ENCODE assay signal across 8 cellular contexts in the genomic region with DNA sequence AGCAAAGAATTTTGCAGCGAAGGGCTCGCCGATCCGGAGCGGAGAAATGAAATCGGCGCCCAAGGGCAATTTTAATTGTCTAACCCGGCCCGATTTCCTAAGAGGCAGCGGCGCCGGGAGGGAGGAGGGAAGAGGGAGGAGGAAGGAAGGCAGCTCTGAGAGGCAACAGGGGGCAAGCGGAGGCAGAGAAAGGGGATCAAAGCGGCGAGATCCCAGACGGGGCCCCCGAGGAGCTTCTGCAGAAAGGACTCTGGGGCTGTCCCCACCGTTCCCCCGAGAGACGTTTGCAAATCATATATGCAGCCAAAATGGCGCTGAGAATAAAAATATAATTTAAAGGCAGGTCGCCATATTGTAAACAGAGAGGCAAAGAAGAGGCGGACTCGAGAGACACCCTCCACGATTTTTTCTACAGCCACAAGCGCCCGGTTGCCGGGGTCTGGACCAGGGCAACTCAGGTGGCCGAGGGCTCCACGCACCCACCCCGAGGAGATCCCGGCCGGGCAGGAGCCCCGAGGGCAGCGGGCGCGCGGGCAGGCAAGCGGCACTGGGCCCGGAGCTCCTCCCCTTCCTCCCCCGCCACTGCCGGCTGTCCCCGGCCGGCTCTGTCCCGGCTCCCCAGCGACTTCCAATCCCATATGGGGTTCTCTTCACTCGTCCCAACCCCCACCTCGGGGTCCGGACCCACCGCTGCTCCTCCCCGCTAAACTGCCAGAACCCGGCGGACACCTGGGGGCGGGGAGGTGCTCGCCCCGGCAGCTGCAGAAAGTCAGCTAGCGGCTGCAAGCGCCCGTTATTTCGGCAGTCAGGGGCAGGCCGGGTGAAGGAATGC. TPM values are rescaled to one million over a fixed set of nuclear protein-coding genes. Genes with fewer than 3 reads are reported as not detected.
A peak's percentile ranks its signal among the peaks of the same experiment; 100 is the strongest.
DNase-seq lines count a peak whose midpoint lies in the region; ATAC-seq and TF ChIP-seq lines count a peak whose summit lies in the region.

No MANE protein-coding gene starts in this region.

- no peaks in the 10 kb centered on the region for H3K27me3 ChIP-seq in BLaER1
- no peaks in the 10 kb centered on the region for H3K27me3 ChIP-seq in SK-N-SH (ENCODE audit: insufficient read depth)
- no peaks in the 10 kb centered on the region for H3K27me3 ChIP-seq in heart right ventricle

- peak overlapping the region; percentile 94 for H3K4me3 Mint-ChIP-seq in activated naive CD8-positive, alpha-beta T cell treated with anti-CD3 and anti-CD28 coated beads for 36 hours

- TF ChIP-seq EP300 in SK-N-SH (IDR thresholded peaks at IDR 0.05; ENCODE audit: borderline replicate concordance in 1 of 2, low read depth in 1 of 2, low read length in 1 of 2): no peak

- peaks cover 41% of the 10 kb centered on the region for H3K4me1 Mint-ChIP-seq in activated naive CD8-positive, alpha-beta T cell treated with anti-CD3 and anti-CD28 coated beads for 36 hours

- H3K36me3 ChIP-seq in BLaER1 (peaks cover 26% of the 10 kb centered on the region), SK-N-SH (replicated peaks in 1 of 2; ENCODE audit: control insufficient read depth in 1 of 2, insufficient read depth in 2 of 2, low read length in 1 of 2) (peaks cover 4 to 9% of the 10 kb centered on the region in 2 experiments), heart right ventricle (peaks cover 0 to 20% (median 0%) of the 10 kb centered on the region in 9 donors)

- peaks cover 37% of the 10 kb centered on the region for H3K36me3 Mint-ChIP-seq in activated naive CD8-positive, alpha-beta T cell treated with anti-CD3 and anti-CD28 coated beads for 36 hours

- H3K4me3 ChIP-seq in BLaER1 (peak overlapping the region; percentile 83), SK-N-SH (ENCODE audit: low read depth in 2 of 2, low read length in 1 of 2) (peak overlapping the region; percentile 83 to 93), heart right ventricle (peak overlapping the region; percentile 68 to 93 (median 88))

- H4K20me1 ChIP-seq in BLaER1 (peaks cover 49% of the 10 kb centered on the region), SK-N-SH (ENCODE audit: insufficient read depth) (peaks cover 13% of the 10 kb centered on the region)

- no peaks in the 10 kb centered on the region for H3K9me2 ChIP-seq in SK-N-SH

- peaks cover 52% of the 10 kb centered on the region for H3F3A ChIP-seq in SK-N-SH (replicated peaks; ENCODE audit: insufficient read depth)

- 1% methylated on average over 35 of the region's 61 CpGs for WGBS in SK-N-SH (ENCODE audit: low lambda C conversion rate)
- WGBS in heart right ventricle, 2 donors: 0% methylated on average over 61 of the region's 61 CpGs

- H3K9me3 ChIP-seq in BLaER1 (no peaks in the 10 kb centered on the region), SK-N-SH (no peaks in the 10 kb centered on the region), heart right ventricle (no peaks in the 10 kb centered on the region)

- H3K27ac Mint-ChIP-seq in activated naive CD8-positive, alpha-beta T cell treated with anti-CD3 and anti-CD28 coated beads for 36 hours: peak overlapping the region; percentile 95

- H3K9me3 Mint-ChIP-seq in activated naive CD8-positive, alpha-beta T cell treated with anti-CD3 and anti-CD28 coated beads for 36 hours: no peaks in the 10 kb centered on the region

- POLR2A ChIA-PET in SK-N-SH (lab: Yijun Ruan, JAX): interaction anchor here (0.7 to 1.7 kb wide), 5 partner anchors 20 to 288 kb away, joined by 3 to 5 read pairs (median 3); partner anchors contain the start of genes RPL23A, SDF2 and SUPT6H

- peaks cover 62% of the 10 kb centered on the region for H3K79me2 ChIP-seq in SK-N-SH (ENCODE audit: insufficient read depth)

- H3K27ac ChIP-seq in BLaER1: peak overlapping the region; percentile 92
- peak overlapping the region; percentile 88 to 99 for H3K27ac ChIP-seq in SK-N-SH (ENCODE audit: low read depth in 2 of 2, low read length in 1 of 2)
- peak overlapping the region; percentile 87 to 99 (median 94) for H3K27ac ChIP-seq in heart right ventricle

- H3K4me1 ChIP-seq in BLaER1: peaks cover 57% of the 10 kb centered on the region
- peaks cover 24 to 28% of the 10 kb centered on the region in 2 experiments for H3K4me1 ChIP-seq in SK-N-SH (ENCODE audit: control insufficient read depth in 1 of 2, insufficient read depth in 2 of 2, low read depth in 1 of 2, low read length in 1 of 2)
- H3K4me1 ChIP-seq in heart right ventricle: peaks cover 16 to 57% (median 54%) of the 10 kb centered on the region in 9 donors

- no peak for TF ChIP-seq RAD21 in SK-N-SH (IDR thresholded peaks at IDR 0.05; ENCODE audit: low read length)

- H3K9ac ChIP-seq in BLaER1 (peak overlapping the region; percentile 96), SK-N-SH (peak overlapping the region; percentile 90)

- DNase-seq in HT1080 (ENCODE audit: low read depth): peak; percentile 47
- peak; percentile 63 for DNase-seq in SK-N-SH
- peak; percentile 71 for DNase-seq in activated naive CD8-positive, alpha-beta T cell treated with anti-CD3 and anti-CD28 coated beads for 36 hours
- peak; percentile 65 to 66 for DNase-seq in heart right ventricle
- peak in 9 of 10 donors; percentile 50 to 94 (median 66) for DNase-seq in posterior cingulate gyrus
- peak; percentile 73 for DNase-seq in ureter (ENCODE audit: low spot score)
- DNase-seq in NCI-H187 treated with DMSO at 0.1 percent for 48 hours (lab: John Stamatoyannopoulos, UW): no peak

- intact Hi-C loops in heart right ventricle (cut with DNase I): loop anchor here in 5 of 10 donors (5.0 to 10.0 kb wide), 8 partner anchors 42 to 615 kb away; partner anchors contain the start of genes NEK8 (in 4 of the 5), TLCD1 (in 4 of the 5), FAM222B (in 2 of the 5) and IFT20 (in 2 of the 5)
- intact Hi-C loops in posterior cingulate gyrus (cut with DNase I): loop anchor here (5.0 kb wide), 1 partner anchor 47 kb away; the partner anchor contains the start of gene DHRS13

- no peak for TF ChIP-seq CTCF in SK-N-SH (IDR thresholded peaks at IDR 0.05)
- TF ChIP-seq CTCF in heart right ventricle (IDR thresholded peaks at IDR 0.05): no peak

- no peaks in the 10 kb centered on the region for H3K27me3 Mint-ChIP-seq in activated naive CD8-positive, alpha-beta T cell treated with anti-CD3 and anti-CD28 coated beads for 36 hours

- H3K4me2 ChIP-seq in BLaER1 (peak overlapping the region; percentile 94), SK-N-SH (peak overlapping the region; percentile 87)

- ATAC-seq in heart right ventricle: peak in 1 of 8 donors; percentile 4

- H2AFZ ChIP-seq in SK-N-SH (ENCODE audit: low read depth): peak overlapping the region; percentile 25; the same call in 1 of the 2 replicates

- CTCF ChIA-PET in SK-N-SH (lab: Yijun Ruan, JAX): interaction anchor here (0.6 to 3.3 kb wide), 18 partner anchors 12 to 271 kb away, joined by 3 to 20 read pairs (median 4); partner anchors contain the start of genes FLOT2 and TLCD1

TF ChIP-seq in SK-N-SH, 30 proteins besides CTCF, POLR2A, EP300 and RAD21 (continues in another document):
- no peak for TF ChIP-seq GATA2 (CRISPR knock-in tag; IDR thresholded peaks at IDR 0.05)

RNA-seq across cellular contexts. Expression of gene PHF12, which starts 1.9 kb away (rescaled TPM):
- 21.1 and 24.7 TPM in 2 replicates for total RNA-seq in HT1080 (2014; rRNA removed; shearing (Covaris generic))
- polyA plus RNA-seq in HT1080 (2015; cell fraction: cytosol; rRNA removed): 12.6 and 18.9 TPM in 2 replicates
- 32.8 and 39.2 TPM in 2 replicates for polyA plus RNA-seq in HT1080 (2015; cell fraction: nucleus; rRNA removed)
- polyA plus RNA-seq in SK-N-SH (2012; rRNA removed) (17.8 and 24.0 TPM in 2 replicates), heart right ventricle (10 to 100 TPM in 1 of 2 donors, 1 to 10 TPM in 1; 7.3 to 11.2 TPM)
- polyA plus RNA-seq in SK-N-SH (2012; cell fraction: cytosol; rRNA removed): 12.2 and 17.3 TPM in 2 replicates
- polyA plus RNA-seq in SK-N-SH (2012; cell fraction: nucleus; rRNA removed): 53.0 and 68.5 TPM in 2 replicates
- total RNA-seq in activated naive CD8-positive, alpha-beta T cell treated with anti-CD3 and anti-CD28 coated beads for 36 hours: 10 to 100 TPM; 41.4 to 45.7 TPM
- total RNA-seq in heart right ventricle (10 to 100 TPM; 18.4 to 28.0 (median 21.6) TPM), ureter (69.4 TPM)

RNA-seq across cellular contexts. Expression of gene DHRS13, which starts 46.5 kb away (rescaled TPM):
- 8.7 and 13.6 TPM in 2 replicates for total RNA-seq in HT1080 (2014; rRNA removed; shearing (Covaris generic))
- polyA plus RNA-seq in HT1080 (2015; cell fraction: cytosol; rRNA removed): 7.0 and 7.8 TPM in 2 replicates
- polyA plus RNA-seq in HT1080 (2015; cell fraction: nucleus; rRNA removed): 5.3 and 8.6 TPM in 2 replicates
- polyA plus RNA-seq in SK-N-SH (2012; rRNA removed): 7.4 and 7.6 TPM in 2 replicates
- polyA plus RNA-seq in SK-N-SH (2012; cell fraction: cytosol; rRNA removed): 6.3 and 7.5 TPM in 2 replicates
- polyA plus RNA-seq in SK-N-SH (2012; cell fraction: nucleus; rRNA removed): 5.2 and 7.9 TPM in 2 replicates
- total RNA-seq in activated naive CD8-positive, alpha-beta T cell treated with anti-CD3 and anti-CD28 coated beads for 36 hours: 10 to 100 TPM; 31.8 to 34.1 TPM
- total RNA-seq in heart right ventricle: 1 to 10 TPM; 1.1 to 5.6 (median 2.2) TPM
- polyA plus RNA-seq in heart right ventricle: 1 to 10 TPM; 5.4 to 5.5 TPM
- 27.3 TPM for total RNA-seq in ureter

RNA-seq across cellular contexts. Expression of gene FLOT2, which starts 51.9 kb away (rescaled TPM):
- total RNA-seq in HT1080 (2014; rRNA removed; shearing (Covaris generic)): 23.4 and 28.1 TPM in 2 replicates
- polyA plus RNA-seq in HT1080 (2015; cell fraction: cytosol; rRNA removed): 46.8 and 46.9 TPM in 2 replicates
- 31.1 and 33.8 TPM in 2 replicates for polyA plus RNA-seq in HT1080 (2015; cell fraction: nucleus; rRNA removed)
- 89.8 and 105 TPM in 2 replicates for polyA plus RNA-seq in SK-N-SH (2012; rRNA removed)
- polyA plus RNA-seq in SK-N-SH (2012; cell fraction: cytosol; rRNA removed): 71.5 and 96.6 TPM in 2 replicates
- polyA plus RNA-seq in SK-N-SH (2012; cell fraction: nucleus; rRNA removed): 73.5 and 91.2 TPM in 2 replicates
- total RNA-seq in activated naive CD8-positive, alpha-beta T cell treated with anti-CD3 and anti-CD28 coated beads for 36 hours: 10 to 100 TPM; 56.2 to 65.2 TPM
- 100 to 1,000 TPM in 3 of 10 donors, 10 to 100 TPM in 7; 82.8 to 159 (median 90.7) TPM for total RNA-seq in heart right ventricle
- polyA plus RNA-seq in heart right ventricle: 10 to 100 TPM; 38.3 to 51.6 TPM
- total RNA-seq in ureter: 255 TPM

RNA-seq across cellular contexts. Expression of gene SEZ6, which starts 56.4 kb away (rescaled TPM):
- total RNA-seq in HT1080 (2014; rRNA removed; shearing (Covaris generic)): not detected in 2 replicates
- 0.40 TPM in 1 of 2 replicates, not detected in the other for polyA plus RNA-seq in HT1080 (2015; cell fraction: cytosol; rRNA removed)
- 0.05 TPM in 1 of 2 replicates, not detected in the other for polyA plus RNA-seq in HT1080 (2015; cell fraction: nucleus; rRNA removed)
- 0.12 and 0.37 TPM in 2 replicates for polyA plus RNA-seq in SK-N-SH (2012; rRNA removed)
- 0.19 and 0.43 TPM in 2 replicates for polyA plus RNA-seq in SK-N-SH (2012; cell fraction: cytosol; rRNA removed)
- 0.34 and 0.36 TPM in 2 replicates for polyA plus RNA-seq in SK-N-SH (2012; cell fraction: nucleus; rRNA removed)
- total RNA-seq in activated naive CD8-positive, alpha-beta T cell treated with anti-CD3 and anti-CD28 coated beads for 36 hours: not detected
- not detected for total RNA-seq in heart right ventricle
- not detected for polyA plus RNA-seq in heart right ventricle
- total RNA-seq in ureter: not detected
